1 cellular context compared by ENCODE assay signal in the genomic region with DNA sequence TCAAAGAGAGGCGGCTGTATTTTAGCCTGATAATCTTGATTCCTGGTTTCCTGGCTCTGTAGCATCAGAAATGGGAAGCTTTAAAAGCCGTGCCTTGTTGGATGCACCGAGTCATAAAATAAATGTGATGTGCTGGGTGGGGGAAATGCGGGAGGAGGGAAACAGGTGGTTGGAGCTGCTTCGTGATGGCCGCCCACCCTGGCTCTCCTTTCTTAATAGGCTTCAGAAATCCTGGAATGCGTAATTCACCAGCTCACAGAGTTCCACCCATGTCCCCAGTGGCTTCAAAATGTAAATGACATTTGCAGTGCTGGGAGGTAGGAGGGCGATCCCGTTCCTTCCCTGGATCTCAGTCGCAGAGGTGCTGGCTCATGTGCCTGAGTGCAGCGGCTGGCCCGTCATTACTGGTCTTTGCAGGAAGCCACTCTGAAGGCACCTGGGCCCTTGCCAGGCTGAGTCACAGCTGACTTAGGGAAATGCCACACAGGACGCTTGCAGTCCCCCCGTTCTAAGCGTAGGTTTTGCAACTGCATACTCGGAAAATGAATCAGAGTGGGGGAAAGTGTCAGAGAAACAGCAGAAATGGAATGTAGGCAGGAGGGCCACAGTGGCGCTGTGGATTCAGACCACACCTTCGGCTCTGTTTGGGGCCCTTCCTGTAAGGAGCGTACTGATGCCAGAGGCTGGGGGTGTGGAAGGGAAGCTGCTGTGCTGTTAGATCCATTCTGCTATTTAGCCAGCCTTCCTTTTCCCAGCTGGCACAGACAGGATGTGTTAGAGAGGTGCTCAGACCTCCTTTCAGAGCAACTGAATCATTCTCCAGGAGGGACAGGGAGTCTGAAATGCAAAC.
TF ChIP-seq lines count a peak whose summit lies in the region.

No MANE protein-coding gene starts in this region.

TF ChIP-seq in SK-N-SH, 30 proteins besides CTCF, POLR2A, EP300 and RAD21 (continued from another document):
- peak; percentile 98 for TF ChIP-seq TEAD4 (IDR thresholded peaks at IDR 0.05; ENCODE audit: borderline replicate concordance, insufficient read depth)
- TF ChIP-seq NFIC (IDR thresholded peaks at IDR 0.05; ENCODE audit: borderline replicate concordance): peak; percentile 97
- peak; percentile 79; the same call in 1 of the 2 replicates for TF ChIP-seq FOXM1 (IDR thresholded peaks at IDR 0.05; ENCODE audit: low read depth)
- peak; percentile 74; the same call in 1 of the 2 replicates for TF ChIP-seq ZBTB33 (IDR thresholded peaks at IDR 0.05; ENCODE audit: borderline replicate concordance, low read depth)
- TF ChIP-seq POLR2AphosphoS5 (IDR thresholded peaks at IDR 0.05; ENCODE audit: low read depth, low read length): peak; percentile 88; the same call in 1 of the 2 replicates
- TF ChIP-seq FOSL2 (IDR thresholded peaks at IDR 0.05; ENCODE audit: borderline replicate concordance, low read depth): peak; percentile 99
- peak; percentile 96 for TF ChIP-seq RXRA (IDR thresholded peaks at IDR 0.05; ENCODE audit: borderline replicate concordance, low read depth)
- peak; percentile 69; the same call in 1 of the 2 replicates for TF ChIP-seq MEF2A (IDR thresholded peaks at IDR 0.05; ENCODE audit: borderline replicate concordance, low read depth)
- no peak for TF ChIP-seq RFX5 (IDR thresholded peaks at IDR 0.05; ENCODE audit: low read length)
- TF ChIP-seq GABPA (IDR thresholded peaks at IDR 0.05; ENCODE audit: low read depth): no peak
- 0 out of 2 replicates have a peak, but pooled peaks have one; percentile 3 for TF ChIP-seq SMC3 (IDR thresholded peaks at IDR 0.05; ENCODE audit: low read depth, low read length)
- peak; percentile 99 for TF ChIP-seq JUND (IDR thresholded peaks at IDR 0.05)
- TF ChIP-seq YY1 (IDR thresholded peaks at IDR 0.05; ENCODE audit: low read depth): 0 out of 2 replicates have a peak, but pooled peaks have one; percentile 29
- peak; percentile 37; the same call in 1 of the 2 replicates for TF ChIP-seq USF1 (IDR thresholded peaks at IDR 0.05; ENCODE audit: borderline replicate concordance, low read depth)
- TF ChIP-seq, protein P1, sequence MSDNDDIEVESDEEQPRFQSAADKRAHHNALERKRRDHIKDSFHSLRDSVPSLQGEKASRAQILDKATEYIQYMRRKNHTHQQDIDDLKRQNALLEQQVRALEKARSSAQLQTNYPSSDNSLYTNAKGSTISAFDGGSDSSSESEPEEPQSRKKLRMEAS (IDR thresholded peaks at IDR 0.05; ENCODE audit: low read depth): peak; percentile 69
- TF ChIP-seq, protein P2, sequence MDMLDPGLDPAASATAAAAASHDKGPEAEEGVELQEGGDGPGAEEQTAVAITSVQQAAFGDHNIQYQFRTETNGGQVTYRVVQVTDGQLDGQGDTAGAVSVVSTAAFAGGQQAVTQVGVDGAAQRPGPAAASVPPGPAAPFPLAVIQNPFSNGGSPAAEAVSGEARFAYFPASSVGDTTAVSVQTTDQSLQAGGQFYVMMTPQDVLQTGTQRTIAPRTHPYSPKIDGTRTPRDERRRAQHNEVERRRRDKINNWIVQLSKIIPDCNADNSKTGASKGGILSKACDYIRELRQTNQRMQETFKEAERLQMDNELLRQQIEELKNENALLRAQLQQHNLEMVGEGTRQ (IDR thresholded peaks at IDR 0.05; ENCODE audit: borderline replicate concordance, low read depth, low read length): no peak
